In the genomic region with DNA sequence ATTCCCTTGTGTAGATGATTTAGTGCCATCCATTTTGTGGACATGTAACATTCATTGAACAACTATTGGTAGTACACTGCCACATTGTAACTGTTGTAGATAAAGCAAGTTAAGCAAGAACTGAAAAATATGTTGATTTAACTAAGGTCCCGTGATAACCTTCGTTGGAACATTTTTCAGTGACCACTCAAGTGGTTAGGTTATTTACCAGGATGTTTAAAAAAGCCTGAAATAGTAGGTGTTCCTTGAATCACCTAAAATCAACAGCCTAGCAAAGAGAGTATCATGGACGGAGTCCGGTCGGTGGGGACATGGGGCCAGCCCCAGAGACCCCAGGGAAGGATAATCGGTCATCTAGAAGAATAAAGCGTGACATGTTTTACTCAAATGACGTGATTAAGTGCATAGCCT, we compare ENCODE assay signal across 9 cellular contexts. TPM values are rescaled to one million over a fixed set of nuclear protein-coding genes. Genes with fewer than 3 reads are reported as not detected.
DNase-seq lines count a peak whose midpoint lies in the region; FAIRE-seq and TF ChIP-seq lines count a peak whose summit lies in the region.
"Had no signal": no experiment of that assay in that cellular context is flagged by ENCODE, and none has a peak within 500 bp of the region (broad histone marks: within the 10 kb centered on the region; RNA-seq: fewer than 3 reads in every experiment).

No MANE protein-coding gene starts in this region.

- peak overlapping the region; percentile 87 to 97 (median 95) for H3K27ac ChIP-seq in BLaER1 treated with 17β-estradiol and CSF1 and Interleukin-3, amounts not matched to agents 10 nM and 100 nM
- peak overlapping the region; percentile 92 for H3K27ac ChIP-seq in colonic mucosa

- peak overlapping the region; percentile 85 to 98 (median 93) for H3K4me2 ChIP-seq in BLaER1 treated with 17β-estradiol and CSF1 and Interleukin-3, amounts not matched to agents 10 nM and 100 nM
- peak overlapping the region; percentile 94 for H3K4me2 ChIP-seq in Loucy (ENCODE audit: low read depth, low read length, poor library complexity, severe bottlenecking)

- H3K4me1 Mint-ChIP-seq in nephron progenitor cell: peaks cover 61% of the 10 kb centered on the region

- H3K9me3 ChIP-seq in BLaER1 treated with 17β-estradiol and CSF1 and Interleukin-3, amounts not matched to agents 10 nM and 100 nM (replicated peaks in 1 of 11): no peaks in the 10 kb centered on the region
- H3K9me3 ChIP-seq in Loucy (ENCODE audit: insufficient read depth, low read depth, low read length): no peaks in the 10 kb centered on the region
- H3K9me3 ChIP-seq in colonic mucosa: no peaks in the 10 kb centered on the region

- H3K79me2 ChIP-seq in Loucy (ENCODE audit: insufficient read depth, low read length): peaks cover 96% of the 10 kb centered on the region

- FAIRE-seq in D721Med (lab: Jason Lieb, UNC): no peak
- FAIRE-seq: colon had no signal

- H3F3A ChIP-seq in Loucy (ENCODE audit: low read depth): 0 out of 2 replicates have a peak, but pooled peaks cover 4% of the 10 kb centered on the region

- peak overlapping the region; percentile 95 to 99 (median 98) for H3K9ac ChIP-seq in BLaER1 treated with 17β-estradiol and CSF1 and Interleukin-3, amounts not matched to agents 10 nM and 100 nM
- peak overlapping the region; percentile 99 for H3K9ac ChIP-seq in Loucy (ENCODE audit: low read depth, low read length, poor library complexity, severe bottlenecking)
- H3K9ac ChIP-seq in colonic mucosa (ENCODE audit: low read depth in 2 of 2, low read length in 2 of 2): peak overlapping the region in 1 of 2 donors; percentile 97

- peaks cover 0 to 14% (median 0%) of the 10 kb centered on the region in 11 experiments; a peak in 5 of 22 replicates for H3K36me3 ChIP-seq in BLaER1 treated with 17β-estradiol and CSF1 and Interleukin-3, amounts not matched to agents 10 nM and 100 nM
- H3K36me3 ChIP-seq in Loucy (ENCODE audit: insufficient read depth, low read length) (no peaks in the 10 kb centered on the region), colonic mucosa (no peaks in the 10 kb centered on the region)

- H2AFZ ChIP-seq in Loucy (ENCODE audit: low read length): no peak overlapping the region

- peaks cover 69 to 75% (median 73%) of the 10 kb centered on the region in 11 experiments for H4K20me1 ChIP-seq in BLaER1 treated with 17β-estradiol and CSF1 and Interleukin-3, amounts not matched to agents 10 nM and 100 nM
- peaks cover 74% of the 10 kb centered on the region for H4K20me1 ChIP-seq in Loucy (ENCODE audit: insufficient read depth, low read length, poor library complexity, severe bottlenecking)

- peaks cover 2% of the 10 kb centered on the region for H3K27me3 Mint-ChIP-seq in nephron progenitor cell (ENCODE audit: low read depth, poor library complexity)

- intact Hi-C loops in colonic mucosa (cut with DNase I): loop anchor here (10.0 kb wide), 2 partner anchors 192 to 352 kb away; no protein-coding TSS in a partner anchor

- H3K4me1 ChIP-seq in BLaER1 treated with 17β-estradiol and CSF1 and Interleukin-3, amounts not matched to agents 10 nM and 100 nM: peaks cover 54 to 63% (median 61%) of the 10 kb centered on the region in 10 experiments
- H3K4me1 ChIP-seq in Loucy (ENCODE audit: insufficient read depth, low read length, poor library complexity, severe bottlenecking): peaks cover 46% of the 10 kb centered on the region
- peaks cover 34% of the 10 kb centered on the region for H3K4me1 ChIP-seq in colonic mucosa

- H3K9me2 ChIP-seq in Loucy (replicated peaks; ENCODE audit: low read depth, low read length): no peaks in the 10 kb centered on the region

- DNase-seq in colonic mucosa: no peak
- peak; percentile 20 for DNase-seq in nephron progenitor cell
- DNase-seq in NCI-H2227 treated with DMSO at 0.1 percent for 48 hours (lab: John Stamatoyannopoulos, UW): no peak
- no peak for DNase-seq in CD1c-positive myeloid dendritic cell (ENCODE audit: extremely low spot score)
- no peak for DNase-seq in stimulated activated CD4-positive, alpha-beta T cell treated with anti-CD3 and anti-CD28 coated beads, Interleukin-2, amount 100 ng/mL, for 48 hours
- DNase-seq in D721Med (ENCODE audit: insufficient read length, low spot score): no peak

- no peaks in the 10 kb centered on the region for H3K9me3 Mint-ChIP-seq in nephron progenitor cell

- H3K4me3 Mint-ChIP-seq in nephron progenitor cell: peak overlapping the region; percentile 95

- peaks cover 8% of the 10 kb centered on the region for H3K36me3 Mint-ChIP-seq in nephron progenitor cell (ENCODE audit: low read depth)

- H3K27me3 ChIP-seq in BLaER1 treated with 17β-estradiol and CSF1 and Interleukin-3, amounts not matched to agents 10 nM and 100 nM: no peaks in the 10 kb centered on the region
- peaks cover 13% of the 10 kb centered on the region for H3K27me3 ChIP-seq in Loucy (ENCODE audit: insufficient read depth, low read length, poor library complexity, severe bottlenecking)
- H3K27me3 ChIP-seq in colonic mucosa: no peaks in the 10 kb centered on the region

- H3K27ac Mint-ChIP-seq in nephron progenitor cell: peak overlapping the region; percentile 64

- TF ChIP-seq CTCF in Loucy (conservative IDR thresholded peaks at IDR 0.05; ENCODE audit: low read length) (no peak), colonic mucosa (IDR thresholded peaks at IDR 0.05) (no peak), nephron progenitor cell (IDR thresholded peaks at IDR 0.05) (no peak), D721Med (IDR thresholded peaks at IDR 0.05; ENCODE audit: insufficient read depth, missing control alignments) (no peak)

- H3K4me3 ChIP-seq in BLaER1 treated with 17β-estradiol and CSF1 and Interleukin-3, amounts not matched to agents 10 nM and 100 nM: peak overlapping the region; percentile 87 to 100 (median 97)
- H3K4me3 ChIP-seq in Loucy (ENCODE audit: low read length, poor library complexity, severe bottlenecking) (peak overlapping the region; percentile 83), colonic mucosa (peak overlapping the region; percentile 90)

RNA-seq across cellular contexts. Expression of gene AMD1, which starts 2.6 kb away (rescaled TPM):
- 10 to 100 TPM; 70.4 to 72.7 TPM for total RNA-seq in colonic mucosa
